8 cellular contexts compared by ENCODE assay signal in genomic region chr6:43013020-43013842, GRCh38. TPM values are rescaled to one million over a fixed set of nuclear protein-coding genes. Genes with fewer than 3 reads are reported as not detected.
DNase-seq lines count a peak whose midpoint lies in the region; ATAC-seq and TF ChIP-seq lines count a peak whose summit lies in the region.

No MANE protein-coding gene starts in this region.

- ATAC-seq in activated T-cell treated with anti-CD3 and anti-CD28 coated beads, Interleukin-2, amount 50 U/mL, for 4 hours: peak; percentile 34 to 39
- ATAC-seq in HG03469 (IDR thresholded peaks at IDR 0.05; ENCODE audit: unreplicated experiment): peak; percentile 2
- peak; percentile 10; the same call in 1 of the 2 replicates for ATAC-seq in WTC11
- ATAC-seq in sciatic nerve: peak; percentile 1

- peak overlapping the region; percentile 95 for H3K4me3 Mint-ChIP-seq in activated T-cell treated with anti-CD3 and anti-CD28 coated beads, Interleukin-2, amount 50 U/mL, for 4 hours
- H3K4me3 Mint-ChIP-seq in WTC11 (peak overlapping the region; percentile 99), glutamatergic neuron (ENCODE audit: unreplicated experiment) (peak overlapping the region; percentile 98)

- intact Hi-C loops in sciatic nerve (cut with DNase I): no loop called here

- no peak for DNase-seq in activated T-cell treated with anti-CD3 and anti-CD28 coated beads, Interleukin-2, amount 50 U/mL, for 4 hours
- no peak for DNase-seq in activated T-cell treated with anti-CD3 and anti-CD28 coated beads, Interleukin-2, amount 50 U/mL, for 1 hour
- DNase-seq in WTC11 (ENCODE audit: low spot score) (no peak), glutamatergic neuron (no peak), sciatic nerve (ENCODE audit: low spot score) (no peak), globus pallidus (ENCODE audit: low spot score) (no peak)
- DNase-seq in stimulated activated CD4-positive, alpha-beta T cell treated with anti-CD3 and anti-CD28 coated beads, Interleukin-15, amount 100 ng/mL, for 24 hours: no peak

- TF ChIP-seq CTCF in WTC11 (IDR thresholded peaks at IDR 0.05) (no peak), glutamatergic neuron (IDR thresholded peaks at IDR 0.05; ENCODE audit: partially characterized antibody, unreplicated experiment) (no peak)

- H3K27me3 Mint-ChIP-seq in activated T-cell treated with anti-CD3 and anti-CD28 coated beads, Interleukin-2, amount 50 U/mL, for 4 hours (ENCODE audit: low read depth): no peaks in the 10 kb centered on the region
- H3K27me3 Mint-ChIP-seq in WTC11 (ENCODE audit: low read depth) (no peaks in the 10 kb centered on the region), glutamatergic neuron (ENCODE audit: unreplicated experiment) (peaks cover 13% of the 10 kb centered on the region)

- H3K9me3 Mint-ChIP-seq in activated T-cell treated with anti-CD3 and anti-CD28 coated beads, Interleukin-2, amount 50 U/mL, for 4 hours: no peaks in the 10 kb centered on the region
- H3K9me3 Mint-ChIP-seq in WTC11 (no peaks in the 10 kb centered on the region), glutamatergic neuron (ENCODE audit: unreplicated experiment) (peaks cover 10% of the 10 kb centered on the region)

- peak overlapping the region; percentile 90 for H3K27ac Mint-ChIP-seq in WTC11
- peak overlapping the region; percentile 76 for H3K27ac Mint-ChIP-seq in glutamatergic neuron (ENCODE audit: unreplicated experiment)

- H3K4me1 Mint-ChIP-seq in activated T-cell treated with anti-CD3 and anti-CD28 coated beads, Interleukin-2, amount 50 U/mL, for 4 hours (ENCODE audit: low read depth): peaks cover 56% of the 10 kb centered on the region
- peaks cover 28% of the 10 kb centered on the region for H3K4me1 Mint-ChIP-seq in WTC11
- H3K4me1 Mint-ChIP-seq in glutamatergic neuron (ENCODE audit: low read depth, unreplicated experiment): peaks cover 24% of the 10 kb centered on the region

- CTCF ChIA-PET in WTC11 (lab: Charles Lee): interaction anchor here (0.7 to 3.1 kb wide), 14 partner anchors 16 to 216 kb away, joined by 3 to 22 read pairs (median 4); partner anchors contain the start of genes DNPH1, PEX6, PPP2R5D and PTK7

- peaks cover 22% of the 10 kb centered on the region for H3K36me3 Mint-ChIP-seq in activated T-cell treated with anti-CD3 and anti-CD28 coated beads, Interleukin-2, amount 50 U/mL, for 4 hours (ENCODE audit: insufficient read depth)
- peaks cover 54% of the 10 kb centered on the region for H3K36me3 Mint-ChIP-seq in WTC11
- no peaks in the 10 kb centered on the region for H3K36me3 Mint-ChIP-seq in glutamatergic neuron (ENCODE audit: unreplicated experiment)

- POLR2A ChIA-PET in WTC11 (lab: Charles Lee): interaction anchor here (0.7 to 1.7 kb wide), 11 partner anchors 8 to 230 kb away, joined by 3 to 9 read pairs (median 5); partner anchors contain the start of genes CNPY3, KLC4, MRPL2 and PPP2R5D

TF ChIP-seq in WTC11, 78 proteins besides CTCF, POLR2A, EP300 and RAD21:
- TF ChIP-seq NR2C2 (CRISPR knock-in tag; IDR thresholded peaks at IDR 0.05) (no peak), CBFB (CRISPR knock-in tag; IDR thresholded peaks at IDR 0.05; ENCODE audit: low read depth) (no peak), ZMAT4 (CRISPR knock-in tag; IDR thresholded peaks at IDR 0.05) (no peak), ARID4B (CRISPR knock-in tag; IDR thresholded peaks at IDR 0.05; ENCODE audit: borderline replicate concordance) (0 out of 2 replicates have a peak, but pooled peaks have one; percentile 17)

RNA-seq across cellular contexts. Expression of gene MEA1, which starts 0.5 kb away (rescaled TPM):
- total RNA-seq in activated T-cell treated with anti-CD3 and anti-CD28 coated beads, Interleukin-2, amount 50 U/mL, for 4 hours: 10 to 100 TPM; 95.7 to 98.6 (median 96.8) TPM
- total RNA-seq in WTC11 (2021) (85.0 to 91.2 TPM (median 86.5 TPM) in 3 replicates), glutamatergic neuron (ENCODE audit: unreplicated experiment) (42.7 TPM), sciatic nerve (46.0 TPM)

RNA-seq across cellular contexts. Expression of gene KLHDC3, which starts 0.8 kb away (rescaled TPM):
- total RNA-seq in activated T-cell treated with anti-CD3 and anti-CD28 coated beads, Interleukin-2, amount 50 U/mL, for 4 hours: 10 to 100 TPM; 51.9 to 55.8 (median 52.2) TPM
- 157 to 172 TPM (median 169 TPM) in 3 replicates for total RNA-seq in WTC11 (2021)
- 119 TPM for total RNA-seq in glutamatergic neuron (ENCODE audit: unreplicated experiment)
- total RNA-seq in sciatic nerve: 53.4 TPM

RNA-seq across cellular contexts. Expression of gene RRP36, which starts 8.2 kb away (rescaled TPM):
- 100 to 1,000 TPM in 2 of 3 donors, 10 to 100 TPM in 1; 98.1 to 103 (median 100) TPM for total RNA-seq in activated T-cell treated with anti-CD3 and anti-CD28 coated beads, Interleukin-2, amount 50 U/mL, for 4 hours
- total RNA-seq in WTC11 (2021) (65.6 to 81.0 TPM (median 67.9 TPM) in 3 replicates), glutamatergic neuron (ENCODE audit: unreplicated experiment) (109 TPM), sciatic nerve (34.6 TPM)

RNA-seq across cellular contexts. Expression of gene PPP2R5D, which starts 28.9 kb away (rescaled TPM):
- 10 to 100 TPM; 32.8 to 37.0 (median 32.9) TPM for total RNA-seq in activated T-cell treated with anti-CD3 and anti-CD28 coated beads, Interleukin-2, amount 50 U/mL, for 4 hours
- total RNA-seq in WTC11 (2021): 47.5 to 52.7 TPM (median 49.0 TPM) in 3 replicates
- 59.1 TPM for total RNA-seq in glutamatergic neuron (ENCODE audit: unreplicated experiment)
- total RNA-seq in sciatic nerve: 31.1 TPM

RNA-seq across cellular contexts. Expression of gene PEX6, which starts 34.2 kb away (rescaled TPM):
- 10 to 100 TPM in 2 of 3 donors, 1 to 10 TPM in 1; 4.2 to 13.2 (median 10.9) TPM for total RNA-seq in activated T-cell treated with anti-CD3 and anti-CD28 coated beads, Interleukin-2, amount 50 U/mL, for 4 hours
- total RNA-seq in WTC11 (2021) (8.2 to 12.6 TPM (median 11.7 TPM) in 3 replicates), glutamatergic neuron (ENCODE audit: unreplicated experiment) (13.8 TPM), sciatic nerve (20.4 TPM)
